In genomic region chr7:90594791-90595317, GRCh38 we compare ENCODE assay signal across 1 cellular context.
TF ChIP-seq lines count a peak whose summit lies in the region.

No MANE protein-coding gene starts in this region.

TF ChIP-seq in SK-N-SH, 30 proteins besides CTCF, POLR2A, EP300 and RAD21 (continued from another document):
- TF ChIP-seq, protein P1, sequence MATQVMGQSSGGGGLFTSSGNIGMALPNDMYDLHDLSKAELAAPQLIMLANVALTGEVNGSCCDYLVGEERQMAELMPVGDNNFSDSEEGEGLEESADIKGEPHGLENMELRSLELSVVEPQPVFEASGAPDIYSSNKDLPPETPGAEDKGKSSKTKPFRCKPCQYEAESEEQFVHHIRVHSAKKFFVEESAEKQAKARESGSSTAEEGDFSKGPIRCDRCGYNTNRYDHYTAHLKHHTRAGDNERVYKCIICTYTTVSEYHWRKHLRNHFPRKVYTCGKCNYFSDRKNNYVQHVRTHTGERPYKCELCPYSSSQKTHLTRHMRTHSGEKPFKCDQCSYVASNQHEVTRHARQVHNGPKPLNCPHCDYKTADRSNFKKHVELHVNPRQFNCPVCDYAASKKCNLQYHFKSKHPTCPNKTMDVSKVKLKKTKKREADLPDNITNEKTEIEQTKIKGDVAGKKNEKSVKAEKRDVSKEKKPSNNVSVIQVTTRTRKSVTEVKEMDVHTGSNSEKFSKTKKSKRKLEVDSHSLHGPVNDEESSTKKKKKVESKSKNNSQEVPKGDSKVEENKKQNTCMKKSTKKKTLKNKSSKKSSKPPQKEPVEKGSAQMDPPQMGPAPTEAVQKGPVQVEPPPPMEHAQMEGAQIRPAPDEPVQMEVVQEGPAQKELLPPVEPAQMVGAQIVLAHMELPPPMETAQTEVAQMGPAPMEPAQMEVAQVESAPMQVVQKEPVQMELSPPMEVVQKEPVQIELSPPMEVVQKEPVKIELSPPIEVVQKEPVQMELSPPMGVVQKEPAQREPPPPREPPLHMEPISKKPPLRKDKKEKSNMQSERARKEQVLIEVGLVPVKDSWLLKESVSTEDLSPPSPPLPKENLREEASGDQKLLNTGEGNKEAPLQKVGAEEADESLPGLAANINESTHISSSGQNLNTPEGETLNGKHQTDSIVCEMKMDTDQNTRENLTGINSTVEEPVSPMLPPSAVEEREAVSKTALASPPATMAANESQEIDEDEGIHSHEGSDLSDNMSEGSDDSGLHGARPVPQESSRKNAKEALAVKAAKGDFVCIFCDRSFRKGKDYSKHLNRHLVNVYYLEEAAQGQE (IDR thresholded peaks at IDR 0.05; ENCODE audit: low read depth, low read length), result no peak
- TF ChIP-seq JUND (IDR thresholded peaks at IDR 0.05), result peak; percentile 69
- 0 out of 2 replicates have a peak, but pooled peaks have one; percentile 32 for TF ChIP-seq SIN3A (IDR thresholded peaks at IDR 0.05; ENCODE audit: borderline replicate concordance, low read depth, low read length)
- TF ChIP-seq TAF1 (IDR thresholded peaks at IDR 0.05; ENCODE audit: borderline replicate concordance, low read depth, low read length), result peak; percentile 46; the same call in 1 of the 2 replicates
- TF ChIP-seq FOSL2 (IDR thresholded peaks at IDR 0.05; ENCODE audit: borderline replicate concordance, low read depth), result peak; percentile 77; the same call in 1 of the 2 replicates
- peak; percentile 78; the same call in 1 of the 2 replicates for TF ChIP-seq MEF2A (IDR thresholded peaks at IDR 0.05; ENCODE audit: borderline replicate concordance, low read depth)
- no peak for TF ChIP-seq CHD2 (IDR thresholded peaks at IDR 0.05; ENCODE audit: low read length, partially characterized antibody)
- TF ChIP-seq SMC3 (IDR thresholded peaks at IDR 0.05; ENCODE audit: low read depth, low read length), result no peak
- TF ChIP-seq, protein P2, sequence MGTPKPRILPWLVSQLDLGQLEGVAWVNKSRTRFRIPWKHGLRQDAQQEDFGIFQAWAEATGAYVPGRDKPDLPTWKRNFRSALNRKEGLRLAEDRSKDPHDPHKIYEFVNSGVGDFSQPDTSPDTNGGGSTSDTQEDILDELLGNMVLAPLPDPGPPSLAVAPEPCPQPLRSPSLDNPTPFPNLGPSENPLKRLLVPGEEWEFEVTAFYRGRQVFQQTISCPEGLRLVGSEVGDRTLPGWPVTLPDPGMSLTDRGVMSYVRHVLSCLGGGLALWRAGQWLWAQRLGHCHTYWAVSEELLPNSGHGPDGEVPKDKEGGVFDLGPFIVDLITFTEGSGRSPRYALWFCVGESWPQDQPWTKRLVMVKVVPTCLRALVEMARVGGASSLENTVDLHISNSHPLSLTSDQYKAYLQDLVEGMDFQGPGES (IDR thresholded peaks at IDR 0.05; ENCODE audit: low read depth, low read length), result no peak
- TF ChIP-seq MXI1 (IDR thresholded peaks at IDR 0.05; ENCODE audit: low read depth, low read length), result no peak
- no peak for TF ChIP-seq ZBTB33 (IDR thresholded peaks at IDR 0.05; ENCODE audit: borderline replicate concordance, low read depth)
- TF ChIP-seq FOXJ3 (CRISPR knock-in tag; IDR thresholded peaks at IDR 0.05), result no peak
- TF ChIP-seq ELF1 (IDR thresholded peaks at IDR 0.05), result peak; percentile 54; the same call in 1 of the 2 replicates
- TF ChIP-seq, protein P3, sequence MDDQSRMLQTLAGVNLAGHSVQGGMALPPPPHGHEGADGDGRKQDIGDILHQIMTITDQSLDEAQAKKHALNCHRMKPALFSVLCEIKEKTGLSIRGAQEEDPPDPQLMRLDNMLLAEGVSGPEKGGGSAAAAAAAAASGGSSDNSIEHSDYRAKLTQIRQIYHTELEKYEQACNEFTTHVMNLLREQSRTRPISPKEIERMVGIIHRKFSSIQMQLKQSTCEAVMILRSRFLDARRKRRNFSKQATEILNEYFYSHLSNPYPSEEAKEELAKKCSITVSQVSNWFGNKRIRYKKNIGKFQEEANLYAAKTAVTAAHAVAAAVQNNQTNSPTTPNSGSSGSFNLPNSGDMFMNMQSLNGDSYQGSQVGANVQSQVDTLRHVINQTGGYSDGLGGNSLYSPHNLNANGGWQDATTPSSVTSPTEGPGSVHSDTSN (IDR thresholded peaks at IDR 0.05), result peak; percentile 68
- no peak for TF ChIP-seq RFX5 (IDR thresholded peaks at IDR 0.05; ENCODE audit: low read length)
- peak; percentile 90 for TF ChIP-seq NFIC (IDR thresholded peaks at IDR 0.05; ENCODE audit: borderline replicate concordance)
- TF ChIP-seq USF1 (IDR thresholded peaks at IDR 0.05; ENCODE audit: borderline replicate concordance, low read depth), result no peak
- peak; percentile 16; the same call in 1 of the 2 replicates for TF ChIP-seq POLR2AphosphoS5 (IDR thresholded peaks at IDR 0.05; ENCODE audit: low read depth, low read length)
- TF ChIP-seq EZH2phosphoT487 (IDR thresholded peaks at IDR 0.05; ENCODE audit: borderline replicate concordance, low read depth), result no peak
- TF ChIP-seq FOXM1 (IDR thresholded peaks at IDR 0.05; ENCODE audit: low read depth), result peak; percentile 69
- TF ChIP-seq NRF1 (IDR thresholded peaks at IDR 0.05; ENCODE audit: low read depth, low read length), result no peak
- TF ChIP-seq YY1 (IDR thresholded peaks at IDR 0.05; ENCODE audit: low read depth), result 0 out of 2 replicates have a peak, but pooled peaks have one; percentile 32
- no peak for TF ChIP-seq GATA2 (CRISPR knock-in tag; IDR thresholded peaks at IDR 0.05)
- no peak for TF ChIP-seq USF2 (IDR thresholded peaks at IDR 0.05; ENCODE audit: borderline replicate concordance, low read depth, low read length)
- no peak for TF ChIP-seq GABPA (IDR thresholded peaks at IDR 0.05; ENCODE audit: low read depth)
